8 cellular contexts compared by ENCODE assay signal in the genomic region with DNA sequence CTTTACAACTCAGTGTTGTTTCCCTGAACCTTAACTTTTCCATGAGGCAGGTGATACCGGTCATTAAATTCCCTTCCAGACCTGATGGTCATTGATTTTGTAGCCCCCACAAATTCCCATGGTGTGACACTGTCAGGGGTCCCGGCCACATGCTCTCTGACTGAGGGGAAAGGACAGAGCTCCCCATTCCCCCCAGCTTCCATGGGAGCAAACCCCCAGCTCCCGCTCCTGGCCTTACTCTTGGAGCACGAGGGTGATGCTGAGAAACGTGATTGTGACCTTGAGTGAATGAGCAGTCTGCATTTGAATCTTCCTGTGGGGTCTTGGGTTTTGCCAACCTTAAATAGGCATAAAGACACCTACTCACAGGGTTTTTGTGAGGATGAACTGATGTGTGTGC.
"Had no signal": no experiment of that assay in that cellular context is flagged by ENCODE, and none has a peak within 500 bp of the region (broad histone marks: within the 10 kb centered on the region; RNA-seq: fewer than 3 reads in every experiment).

No MANE protein-coding gene starts in this region.

- H3K4me3 ChIP-seq: GM23248, GM23338, HAP-1 had no signal

- H3K9me3 Mint-ChIP-seq: H9 had no signal

- ATAC-seq: HCT116 had no signal

- DNase-seq: GM23248, GOT3, H9, HCEC 1CT, HFFc6 had no signal

- H3K27ac Mint-ChIP-seq: GM23338, H9, HFFc6 had no signal

- H3K36me3 ChIP-seq: HAP-1 had no signal

- H3K4me1 Mint-ChIP-seq: GM23338 had no signal

- H3K4me1 ChIP-seq: HAP-1 had no signal

- H3K9ac ChIP-seq: GM23248 had no signal

- H2AFZ ChIP-seq: GM23248, GM23338 had no signal

- H3K4me2 ChIP-seq: GM23338 had no signal

- H3K4me3 Mint-ChIP-seq: GM23338, H9, HFFc6 had no signal

- H3K9me3 ChIP-seq: HAP-1 had no signal

- H3K27ac ChIP-seq: GM23248 had no signal
